Comparison of ENCODE assay signal across 12 cellular contexts in genomic region chr7:107996072-107996824, GRCh38. TPM values are rescaled to one million over a fixed set of nuclear protein-coding genes. Genes with fewer than 3 reads are reported as not detected.
DNase-seq lines count a peak whose midpoint lies in the region; ATAC-seq, FAIRE-seq and TF ChIP-seq lines count a peak whose summit lies in the region.
"Had no signal": no experiment of that assay in that cellular context is flagged by ENCODE, and none has a peak within 500 bp of the region (broad histone marks: within the 10 kb centered on the region; RNA-seq: fewer than 3 reads in every experiment).

No MANE protein-coding gene starts in this region.

- ATAC-seq in left colon: peak; percentile 51
- no peak for ATAC-seq in aorta (ENCODE audit: low FRiP score)
- ATAC-seq: activated T-helper 17 cell treated with anti-CD3 and anti-CD28 coated beads, Interleukin-2, amount 50 U/mL, for 72 hours had no signal

- peak overlapping the region; percentile 95 for H3K4me2 ChIP-seq in astrocyte (ENCODE audit: low read length)

- POLR2A ChIA-PET in MCF 10A (lab: Yijun Ruan, JAX): interaction anchor here (0.9 to 7.0 kb wide), 10 partner anchors 10 to 74 kb away, joined by 3 to 86 read pairs (median 6); no protein-coding TSS in a partner anchor

- H3K9me3 Mint-ChIP-seq in MCF 10A (ENCODE audit: unreplicated experiment): no peaks in the 10 kb centered on the region
- H3K9me3 Mint-ChIP-seq in astrocyte (ENCODE audit: unreplicated experiment): peaks cover 3% of the 10 kb centered on the region
- H3K9me3 Mint-ChIP-seq: activated B cell treated with CpG ODN at 0.5 μM for 24 hours; activated T-helper 17 cell treated with anti-CD3 and anti-CD28 coated beads, Interleukin-2, amount 50 U/mL, for 72 hours had no signal

- H3K27ac ChIP-seq in breast epithelium: peak overlapping the region in 1 of 2 donors; percentile 70
- peak overlapping the region; percentile 91 for H3K27ac ChIP-seq in astrocyte (ENCODE audit: low read depth, low read length)
- H3K27ac ChIP-seq in thyroid gland: peak overlapping the region; percentile 34 to 73 (median 70)
- peak overlapping the region in 1 of 2 donors; percentile 30 for H3K27ac ChIP-seq in aorta (ENCODE audit: low read depth in 1 of 2, low read length in 2 of 2)
- no peak overlapping the region for H3K27ac ChIP-seq in prostate gland

- peaks cover 0 to 4% of the 10 kb centered on the region in 2 donors for H3K4me1 ChIP-seq in breast epithelium
- H3K4me1 ChIP-seq in astrocyte (ENCODE audit: insufficient read depth, low read length): peaks cover 75% of the 10 kb centered on the region
- peaks cover 34 to 60% of the 10 kb centered on the region in 2 donors for H3K4me1 ChIP-seq in thyroid gland
- peaks cover 0 to 4% of the 10 kb centered on the region in 2 donors for H3K4me1 ChIP-seq in aorta (ENCODE audit: control insufficient read depth in 1 of 2, insufficient read depth in 2 of 2, low read length in 2 of 2)
- H3K4me1 ChIP-seq in prostate gland (replicated peaks): peaks cover 12% of the 10 kb centered on the region

- 42 to 56% methylated on average over 6 of the region's 6 CpGs for WGBS in thyroid gland, 2 donors
- WGBS in aorta, 2 donors: 22 to 25% methylated on average over 6 of the region's 6 CpGs
- whole genome bisulfite sequencing in lower leg skin, 2 donors: 72 to 75% methylated on average over 6 of the region's 6 CpGs
- WGBS in prostate gland: 12% methylated on average over 6 of the region's 6 CpGs

- DNase-seq in MCF 10A (ENCODE audit: unreplicated experiment) (no peak), breast epithelium (ENCODE audit: low spot score in 2 of 2) (no peak), astrocyte (ENCODE audit: low read depth) (peak; percentile 77), left colon (no peak), thyroid gland (no peak), aorta (no peak), lower leg skin (ENCODE audit: low spot score in 2 of 2) (no peak), prostate gland (ENCODE audit: low spot score) (no peak)
- DNase-seq: activated B cell treated with CpG ODN at 0.5 μM for 24 hours, DND-41 had no signal

- H3K27me3 ChIP-seq in breast epithelium (no peaks in the 10 kb centered on the region), astrocyte (ENCODE audit: insufficient read depth, low read length) (no peaks in the 10 kb centered on the region), thyroid gland (no peaks in the 10 kb centered on the region), aorta (ENCODE audit: control insufficient read depth in 1 of 2, insufficient read depth in 2 of 2, low read length in 1 of 2) (no peaks in the 10 kb centered on the region), prostate gland (replicated peaks; ENCODE audit: insufficient read depth) (no peaks in the 10 kb centered on the region)

- FAIRE-seq in astrocyte (lab: Jason Lieb, UNC): no peak
- FAIRE-seq: A204.1 had no signal

- no peak overlapping the region for H2AFZ ChIP-seq in astrocyte (ENCODE audit: low read depth, low read length)

- peaks cover 37% of the 10 kb centered on the region for H3K4me1 Mint-ChIP-seq in MCF 10A (ENCODE audit: insufficient read depth, unreplicated experiment)
- peaks cover 65% of the 10 kb centered on the region for H3K4me1 Mint-ChIP-seq in astrocyte (ENCODE audit: low read depth, unreplicated experiment)
- H3K4me1 Mint-ChIP-seq: activated B cell treated with CpG ODN at 0.5 μM for 24 hours; activated T-helper 17 cell treated with anti-CD3 and anti-CD28 coated beads, Interleukin-2, amount 50 U/mL, for 72 hours had no signal

- H3K4me3 Mint-ChIP-seq in MCF 10A (ENCODE audit: unreplicated experiment): peak overlapping the region; percentile 61
- H3K4me3 Mint-ChIP-seq in astrocyte (ENCODE audit: unreplicated experiment): peak overlapping the region; percentile 51
- H3K4me3 Mint-ChIP-seq: activated B cell treated with CpG ODN at 0.5 μM for 24 hours; activated T-helper 17 cell treated with anti-CD3 and anti-CD28 coated beads, Interleukin-2, amount 50 U/mL, for 72 hours had no signal

- H3K79me2 ChIP-seq in astrocyte (ENCODE audit: insufficient read depth, low read length): peaks cover 72% of the 10 kb centered on the region

- H4K20me1 ChIP-seq in astrocyte (ENCODE audit: insufficient read depth, low read length): peaks cover 17% of the 10 kb centered on the region

- H3K9ac ChIP-seq in astrocyte (ENCODE audit: low read length): peak overlapping the region; percentile 79

- H3K36me3 ChIP-seq in breast epithelium (no peaks in the 10 kb centered on the region), astrocyte (ENCODE audit: insufficient read depth, low read length) (peaks cover 67% of the 10 kb centered on the region), thyroid gland (peaks cover 4 to 8% of the 10 kb centered on the region in 2 donors), aorta (ENCODE audit: control insufficient read depth in 1 of 2, insufficient read depth in 2 of 2, low read length in 1 of 2) (peaks cover 0 to 3% of the 10 kb centered on the region in 2 donors), prostate gland (no peaks in the 10 kb centered on the region)

- TSS peak; percentile 39 for BruUV-seq in MCF 10A (replicated peaks; lab: Mats Ljungman, UMichigan)

- peak overlapping the region in 1 of 3 donors; percentile 4 for H3K4me3 ChIP-seq in breast epithelium
- peak overlapping the region; percentile 34 for H3K4me3 ChIP-seq in astrocyte (ENCODE audit: insufficient read depth, low read depth, low read length)
- H3K4me3 ChIP-seq in thyroid gland (replicated peaks in 1 of 3): no peak overlapping the region
- H3K4me3 ChIP-seq in aorta (ENCODE audit: low read length in 2 of 2): no peak overlapping the region
- no peak overlapping the region for H3K4me3 ChIP-seq in lower leg skin (ENCODE audit: low read depth, poor library complexity, severe bottlenecking)
- H3K4me3 ChIP-seq in prostate gland: no peak overlapping the region

- no peaks in the 10 kb centered on the region for H3K27me3 Mint-ChIP-seq in MCF 10A (ENCODE audit: insufficient read depth, unreplicated experiment)
- H3K27me3 Mint-ChIP-seq in astrocyte (ENCODE audit: low read depth, unreplicated experiment): no peaks in the 10 kb centered on the region

- CTCF ChIA-PET in MCF 10A (lab: Yijun Ruan, JAX): interaction anchor here (1.2 to 2.0 kb wide), 4 partner anchors 8 to 68 kb away, joined by 3 to 6 read pairs (median 3); no protein-coding TSS in a partner anchor

- TF ChIP-seq POLR2A in breast epithelium (IDR thresholded peaks at IDR 0.05) (no peak), thyroid gland (IDR thresholded peaks at IDR 0.05) (no peak), lower leg skin (IDR thresholded peaks at IDR 0.05) (no peak), prostate gland (IDR thresholded peaks at IDR 0.05) (no peak)

- H3K36me3 Mint-ChIP-seq in MCF 10A (ENCODE audit: insufficient read depth, unreplicated experiment) (peaks cover 98% of the 10 kb centered on the region), astrocyte (ENCODE audit: low read depth, unreplicated experiment) (peaks cover 22% of the 10 kb centered on the region)

- H3K27ac Mint-ChIP-seq in MCF 10A (ENCODE audit: low read depth, unreplicated experiment) (peak overlapping the region; percentile 93), astrocyte (ENCODE audit: unreplicated experiment) (peak overlapping the region; percentile 92)
- H3K27ac Mint-ChIP-seq: activated B cell treated with CpG ODN at 0.5 μM for 24 hours; activated T-helper 17 cell treated with anti-CD3 and anti-CD28 coated beads, Interleukin-2, amount 50 U/mL, for 72 hours had no signal

- H3K9me3 ChIP-seq in breast epithelium: no peaks in the 10 kb centered on the region
- H3K9me3 ChIP-seq in astrocyte (ENCODE audit: insufficient read depth, low read depth, low read length): no peaks in the 10 kb centered on the region
- no peaks in the 10 kb centered on the region for H3K9me3 ChIP-seq in thyroid gland
- no peaks in the 10 kb centered on the region for H3K9me3 ChIP-seq in aorta (ENCODE audit: control insufficient read depth, low read length)
- no peaks in the 10 kb centered on the region for H3K9me3 ChIP-seq in prostate gland

- TF ChIP-seq CTCF in MCF 10A (IDR thresholded peaks at IDR 0.05; ENCODE audit: unreplicated experiment): no peak
- no peak for TF ChIP-seq CTCF in breast epithelium (IDR thresholded peaks at IDR 0.05)
- no peak for TF ChIP-seq CTCF in astrocyte (IDR thresholded peaks at IDR 0.05; ENCODE audit: insufficient read depth, low read depth, low read length)
- TF ChIP-seq CTCF in thyroid gland (IDR thresholded peaks at IDR 0.05): no peak
- no peak for TF ChIP-seq CTCF in lower leg skin (IDR thresholded peaks at IDR 0.05)
- no peak for TF ChIP-seq CTCF in prostate gland (IDR thresholded peaks at IDR 0.05)

- intact Hi-C loops in MCF 10A (cut with micrococcal nuclease): loop anchor here (5.0 kb wide), 2 partner anchors 49 to 151 kb away; no protein-coding TSS in a partner anchor
- intact Hi-C loops in breast epithelium (cut with DNase I; ENCODE audit: low total_unique reads): no loop called here
- intact Hi-C loops in left colon (cut with DNase I, micrococcal nuclease): no loop called here
- intact Hi-C loops in thyroid gland (cut with DNase I): no loop called here
- intact Hi-C loops in aorta (cut with DNase I): no loop called here
- intact Hi-C loops in lower leg skin (cut with DNase I; ENCODE audit: low total_unique reads): no loop called here
- intact Hi-C loops in prostate gland (cut with DNase I): no loop called here

RNA-seq across cellular contexts. Expression of gene LAMB1, which starts 6.7 kb away (rescaled TPM):
- 199 and 275 TPM in 2 replicates for total RNA-seq in MCF 10A (2022)
- 100 to 1,000 TPM; 115 to 324 (median 300) TPM for total RNA-seq in breast epithelium
- total RNA-seq in astrocyte: 403 and 411 TPM in 2 replicates
- 100 to 1,000 TPM in 1 of 2 donors, 10 to 100 TPM in 1; 95.9 to 132 TPM for total RNA-seq in left colon
- 100 to 1,000 TPM; 103 to 112 (median 106) TPM for total RNA-seq in thyroid gland
- total RNA-seq in aorta: 100 to 1,000 TPM; 120 to 196 TPM
- polyA plus RNA-seq in aorta: 100 to 1,000 TPM in 1 of 2 donors, 10 to 100 TPM in 1; 32.3 to 237 TPM
- total RNA-seq in lower leg skin: 10 to 100 TPM; 43.9 to 84.8 (median 65.2) TPM
- total RNA-seq in prostate gland: 10 to 100 TPM; 15.5 to 64.1 TPM
- total RNA-seq: activated B cell treated with CpG ODN at 0.5 μM for 24 hours; activated T-helper 17 cell treated with anti-CD3 and anti-CD28 coated beads, Interleukin-2, amount 50 U/mL, for 72 hours had no signal

Comparison
In these comparisons a context has a peak if more than half of its experiments do, and no peak if none do; other contexts are left out.
1. H3K27ac ChIP-seq: peak in astrocyte (single experiment) and thyroid gland (3 of 3); none in prostate gland (0 of 2).